8 cellular contexts compared by ENCODE assay signal in genomic region chr16:11558308-11558823, GRCh38. TPM values are rescaled to one million over a fixed set of nuclear protein-coding genes. Genes with fewer than 3 reads are reported as not detected.
DNase-seq lines count a peak whose midpoint lies in the region; ATAC-seq and TF ChIP-seq lines count a peak whose summit lies in the region.
"Not testable (repeated sequence)": the region's sequence is repeated elsewhere in the genome, so short reads cannot be mapped to it uniquely, and the experiment has no call there.

No MANE protein-coding gene starts in this region.

- H3K9me3 Mint-ChIP-seq in CD8-positive, alpha-beta T cell; activated naive CD4-positive, alpha-beta T cell treated with anti-CD3 and anti-CD28 coated beads, Interleukin-2, amount 10 ng/mL, durations not matched to agents 7 days and 5 days; natural killer cell treated with Interleukin-12 subunit alpha and Interleukin-12 subunit beta and Interleukin-15 and Interleukin-18, amount 100 ng/mL, for 72 hours: not testable (repeated sequence)
- peaks cover 15% of the 10 kb centered on the region for H3K9me3 Mint-ChIP-seq in WTC11

- not testable (repeated sequence) for ATAC-seq in CD8-positive, alpha-beta T cell; WTC11; natural killer cell treated with Interleukin-12 subunit alpha and Interleukin-12 subunit beta and Interleukin-15 and Interleukin-18, amount 100 ng/mL, for 72 hours; gastrocnemius medialis

- H3K36me3 Mint-ChIP-seq in CD8-positive, alpha-beta T cell = peaks cover 56% of the 10 kb centered on the region
- peaks cover 24% of the 10 kb centered on the region for H3K36me3 Mint-ChIP-seq in WTC11
- H3K36me3 Mint-ChIP-seq in activated naive CD4-positive, alpha-beta T cell treated with anti-CD3 and anti-CD28 coated beads, Interleukin-2, amount 10 ng/mL, durations not matched to agents 7 days and 5 days = peaks cover 51% of the 10 kb centered on the region
- peaks cover 17% of the 10 kb centered on the region for H3K36me3 Mint-ChIP-seq in natural killer cell treated with Interleukin-12 subunit alpha and Interleukin-12 subunit beta and Interleukin-15 and Interleukin-18, amount 100 ng/mL, for 72 hours

- H3K4me1 ChIP-seq in CD8-positive, alpha-beta T cell (ENCODE audit: insufficient read depth, low read length) = peaks cover 72% of the 10 kb centered on the region
- H3K4me1 ChIP-seq in right atrium auricular region (peaks cover 0 to 36% of the 10 kb centered on the region in 2 donors), gastrocnemius medialis (peaks cover 9 to 10% of the 10 kb centered on the region in 2 donors), tibial nerve (peaks cover 0 to 65% (median 37%) of the 10 kb centered on the region in 4 donors)

- DNase-seq in CD8-positive, alpha-beta T cell; WTC11 (ENCODE audit: low spot score); activated naive CD4-positive, alpha-beta T cell treated with anti-CD3 and anti-CD28 coated beads, Interleukin-2, amount 10 ng/mL, durations not matched to agents 7 days and 5 days; caudate nucleus (lab: John Stamatoyannopoulos, UW); right atrium auricular region (ENCODE audit: low spot score); natural killer cell treated with Interleukin-12 subunit alpha and Interleukin-12 subunit beta and Interleukin-15 and Interleukin-18, amount 100 ng/mL, for 72 hours (ENCODE audit: low spot score); gastrocnemius medialis; tibial nerve (ENCODE audit: low spot score in 2 of 2): not testable (repeated sequence)

- H3K27ac ChIP-seq in CD8-positive, alpha-beta T cell (ENCODE audit: low read depth, low read length) = peak overlapping the region; percentile 60
- H3K27ac ChIP-seq in caudate nucleus (ENCODE audit: low read depth, low read length) (peak overlapping the region; percentile 96), right atrium auricular region (peak overlapping the region; percentile 46 to 60), gastrocnemius medialis (peak overlapping the region in 3 of 4 donors; percentile 35 to 39 (median 39)), tibial nerve (peak overlapping the region; percentile 65 to 90 (median 80))

- in situ Hi-C loops in gastrocnemius medialis (cut with MboI; ENCODE audit: low sequenced_read_pairs in 4 of 4) = not testable (repeated sequence)

- H3K36me3 ChIP-seq in CD8-positive, alpha-beta T cell (ENCODE audit: insufficient read depth, low read length) = peaks cover 31% of the 10 kb centered on the region
- peaks cover 26% of the 10 kb centered on the region for H3K36me3 ChIP-seq in right atrium auricular region
- peaks cover 0 to 20% of the 10 kb centered on the region in 2 donors for H3K36me3 ChIP-seq in gastrocnemius medialis
- H3K36me3 ChIP-seq in tibial nerve = peaks cover 0 to 25% (median 19%) of the 10 kb centered on the region in 3 donors

- peak overlapping the region; percentile 54 for H3K4me3 Mint-ChIP-seq in CD8-positive, alpha-beta T cell
- not testable (repeated sequence) for H3K4me3 Mint-ChIP-seq in WTC11; activated naive CD4-positive, alpha-beta T cell treated with anti-CD3 and anti-CD28 coated beads, Interleukin-2, amount 10 ng/mL, durations not matched to agents 7 days and 5 days
- H3K4me3 Mint-ChIP-seq in natural killer cell treated with Interleukin-12 subunit alpha and Interleukin-12 subunit beta and Interleukin-15 and Interleukin-18, amount 100 ng/mL, for 72 hours = peak overlapping the region; percentile 35

- WGBS in tibial nerve, 2 donors = 66 to 69% methylated on average over 6 of the region's 6 CpGs

- TF ChIP-seq EP300 in tibial nerve (IDR thresholded peaks at IDR 0.05) = not testable (repeated sequence)

- H3K9me3 ChIP-seq in CD8-positive, alpha-beta T cell (ENCODE audit: low read length); right atrium auricular region; gastrocnemius medialis: not testable (repeated sequence)
- H3K9me3 ChIP-seq in tibial nerve = peaks cover 0 to 10% (median 0%) of the 10 kb centered on the region in 4 donors

- peak overlapping the region; percentile 93 for H3K27ac Mint-ChIP-seq in CD8-positive, alpha-beta T cell
- H3K27ac Mint-ChIP-seq in WTC11 = peak overlapping the region; percentile 42; the same call in 1 of the 2 replicates
- peak overlapping the region; percentile 66 for H3K27ac Mint-ChIP-seq in activated naive CD4-positive, alpha-beta T cell treated with anti-CD3 and anti-CD28 coated beads, Interleukin-2, amount 10 ng/mL, durations not matched to agents 7 days and 5 days
- peak overlapping the region; percentile 61 to 71 for H3K27ac Mint-ChIP-seq in natural killer cell treated with Interleukin-12 subunit alpha and Interleukin-12 subunit beta and Interleukin-15 and Interleukin-18, amount 100 ng/mL, for 72 hours

- not testable (repeated sequence) for H3K27me3 ChIP-seq in CD8-positive, alpha-beta T cell (ENCODE audit: insufficient read depth, low read length); right atrium auricular region; gastrocnemius medialis; tibial nerve

- CTCF ChIA-PET in CD8-positive, alpha-beta T cell (lab: Charles Lee) = interaction anchor here (1.0 to 3.2 kb wide), 3 partner anchors 26 to 64 kb away, joined by 3 to 21 read pairs (median 11); partner anchors contain the start of gene LITAF
- CTCF ChIA-PET in WTC11 (lab: Charles Lee) = interaction anchor here (1.4 kb wide), 1 partner anchor 26 kb away, joined by 3 read pairs; no protein-coding TSS in a partner anchor
- CTCF ChIA-PET in activated naive CD4-positive, alpha-beta T cell treated with anti-CD3 and anti-CD28 coated beads, Interleukin-2, amount 10 ng/mL, durations not matched to agents 7 days and 5 days (lab: Charles Lee) = interaction anchor here (1.2 to 4.5 kb wide), 2 partner anchors 27 to 83 kb away, joined by 3 to 28 read pairs; no protein-coding TSS in a partner anchor

- H3K4me1 Mint-ChIP-seq in CD8-positive, alpha-beta T cell (ENCODE audit: low read depth) = peaks cover 79% of the 10 kb centered on the region
- peaks cover 28% of the 10 kb centered on the region for H3K4me1 Mint-ChIP-seq in WTC11
- peaks cover 77% of the 10 kb centered on the region for H3K4me1 Mint-ChIP-seq in activated naive CD4-positive, alpha-beta T cell treated with anti-CD3 and anti-CD28 coated beads, Interleukin-2, amount 10 ng/mL, durations not matched to agents 7 days and 5 days
- H3K4me1 Mint-ChIP-seq in natural killer cell treated with Interleukin-12 subunit alpha and Interleukin-12 subunit beta and Interleukin-15 and Interleukin-18, amount 100 ng/mL, for 72 hours (ENCODE audit: low read depth in 2 of 2) = peaks cover 44 to 56% of the 10 kb centered on the region in 2 donors

- H3K27me3 Mint-ChIP-seq in CD8-positive, alpha-beta T cell (ENCODE audit: low read depth); WTC11 (ENCODE audit: low read depth); activated naive CD4-positive, alpha-beta T cell treated with anti-CD3 and anti-CD28 coated beads, Interleukin-2, amount 10 ng/mL, durations not matched to agents 7 days and 5 days; natural killer cell treated with Interleukin-12 subunit alpha and Interleukin-12 subunit beta and Interleukin-15 and Interleukin-18, amount 100 ng/mL, for 72 hours: not testable (repeated sequence)

- TF ChIP-seq POLR2A in gastrocnemius medialis (IDR thresholded peaks at IDR 0.05); tibial nerve (IDR thresholded peaks at IDR 0.05): not testable (repeated sequence)

- TF ChIP-seq CTCF in CD8-positive, alpha-beta T cell (IDR thresholded peaks at IDR 0.05); WTC11 (IDR thresholded peaks at IDR 0.05); right atrium auricular region (IDR thresholded peaks at IDR 0.05); gastrocnemius medialis (IDR thresholded peaks at IDR 0.05 in 4 of 5, conservative IDR thresholded peaks at IDR 0.05 in 1 of 5); tibial nerve (IDR thresholded peaks at IDR 0.05): not testable (repeated sequence)

- not testable (repeated sequence) for H3K4me3 ChIP-seq in CD8-positive, alpha-beta T cell (ENCODE audit: low read depth, low read length); right atrium auricular region; gastrocnemius medialis; tibial nerve

- POLR2A ChIA-PET in CD8-positive, alpha-beta T cell (lab: Charles Lee) = interaction anchor here (0.6 to 2.8 kb wide), 6 partner anchors 12 to 111 kb away, joined by 3 to 8 read pairs (median 3); partner anchors contain the start of gene LITAF
- POLR2A ChIA-PET in WTC11 (lab: Charles Lee) = not testable (repeated sequence)

- intact Hi-C loops in CD8-positive, alpha-beta T cell (cut with DNase I, micrococcal nuclease); gastrocnemius medialis (cut with DNase I; ENCODE audit: low total_unique reads): not testable (repeated sequence)

TF ChIP-seq in WTC11, 78 proteins besides CTCF, POLR2A, EP300 and RAD21:
- TF ChIP-seq ZNF121 (CRISPR knock-in tag; IDR thresholded peaks at IDR 0.05) = peak; percentile 83

RNA-seq across cellular contexts. Expression of gene LITAF, which starts 28.4 kb away (rescaled TPM):
- total RNA-seq in CD8-positive, alpha-beta T cell = 100 to 1,000 TPM; 543 TPM
- 72.4 to 77.7 TPM (median 73.0 TPM) in 3 replicates for total RNA-seq in WTC11 (2021)
- total RNA-seq in right atrium auricular region = 10 to 100 TPM; 48.1 to 50.7 TPM
- 100 to 1,000 TPM; 112 to 191 TPM for total RNA-seq in natural killer cell treated with Interleukin-12 subunit alpha and Interleukin-12 subunit beta and Interleukin-15 and Interleukin-18, amount 100 ng/mL, for 72 hours
- total RNA-seq in gastrocnemius medialis = 10 to 100 TPM; 11.2 to 30.1 (median 19.4) TPM
- total RNA-seq in tibial nerve = 10 to 100 TPM; 54.8 to 73.0 (median 65.3) TPM

Comparison
In these comparisons a context has a peak if more than half of its experiments do, and no peak if none do; other contexts are left out.
1. H3K27ac ChIP-seq: peak in every context shown above with its lines; median percentile 96 in caudate nucleus; 80 in tibial nerve; 60 in CD8-positive, alpha-beta T cell; 53 in right atrium auricular region; 39 in gastrocnemius medialis.
2. H3K27ac Mint-ChIP-seq: peak in every context shown above with its lines; median percentile 93 in CD8-positive, alpha-beta T cell; 66 in activated naive CD4-positive, alpha-beta T cell treated with anti-CD3 and anti-CD28 coated beads, Interleukin-2, amount 10 ng/mL, durations not matched to agents 7 days and 5 days; 66 in natural killer cell treated with Interleukin-12 subunit alpha and Interleukin-12 subunit beta and Interleukin-15 and Interleukin-18, amount 100 ng/mL, for 72 hours; 42 in WTC11.